ENCODE assay signal across 8 cellular contexts in the genomic region with DNA sequence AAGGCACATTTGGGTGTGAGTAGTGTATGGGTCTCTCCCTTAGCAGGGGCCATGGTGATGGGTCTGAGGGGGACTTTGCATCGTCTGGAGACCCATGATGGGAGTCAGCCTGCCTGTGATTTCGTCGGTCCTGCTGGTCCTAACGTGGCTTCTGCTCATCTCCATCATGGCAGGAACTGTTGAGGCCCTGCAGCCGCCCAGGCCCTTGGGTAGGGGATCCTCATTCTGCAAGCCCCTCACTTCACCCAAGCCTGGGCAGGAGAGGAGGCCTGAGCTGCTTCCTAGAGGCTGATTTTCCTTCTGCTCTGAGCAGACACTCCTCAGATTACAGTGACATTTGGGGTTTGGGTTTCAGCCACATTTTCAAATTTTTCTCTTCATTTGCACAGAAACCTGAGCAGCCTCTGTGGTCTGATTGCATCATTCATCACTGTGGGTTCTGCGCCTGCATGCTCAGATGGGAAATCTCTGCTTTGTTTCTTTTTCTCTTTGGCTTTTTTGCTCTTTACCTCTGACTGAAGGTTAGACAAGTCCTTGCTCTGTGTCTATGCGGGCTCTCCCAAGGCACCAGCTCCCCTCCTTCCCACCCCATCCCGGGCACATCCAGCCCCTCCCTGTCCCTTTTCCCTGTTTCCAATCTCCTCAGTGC.
DNase-seq lines count a peak whose midpoint lies in the region; ATAC-seq and TF ChIP-seq lines count a peak whose summit lies in the region.

No MANE protein-coding gene starts in this region.

- no peak for TF ChIP-seq CTCF in lung (IDR thresholded peaks at IDR 0.05; ENCODE audit: control extremely low read depth, extremely low read depth)

- no peak overlapping the region for H3K27ac Mint-ChIP-seq in CD4-positive, alpha-beta memory T cell

- WGBS in lung, 2 donors: 68 to 72% methylated on average over 8 of the region's 8 CpGs

- no peaks in the 10 kb centered on the region for H3K27me3 ChIP-seq in SJCRH30
- no peaks in the 10 kb centered on the region for H3K27me3 ChIP-seq in lung (ENCODE audit: control insufficient read depth, insufficient read depth)
- H3K27me3 ChIP-seq in CD4-positive, alpha-beta memory T cell (ENCODE audit: insufficient read depth, low read length): no peaks in the 10 kb centered on the region

- peak; percentile 22 for DNase-seq in DMS 273 treated with DMSO at 0.1 percent for 48 hours (lab: John Stamatoyannopoulos, UW)
- DNase-seq in SJCRH30: peak; percentile 53 to 79
- no peak for DNase-seq in lung (ENCODE audit: low spot score)
- no peak for DNase-seq in CD4-positive, alpha-beta memory T cell
- DNase-seq in COLO829 (ENCODE audit: low spot score): no peak
- DNase-seq in stimulated activated naive CD4-positive, alpha-beta T cell treated with Interleukin-2 at 50 U/mL for 16 hours (lab: John Stamatoyannopoulos, UW): no peak

- POLR2A ChIA-PET in CD4-positive, alpha-beta memory T cell (lab: Charles Lee; ENCODE audit: partially characterized antibody): no interaction called here

- H3K9me3 ChIP-seq in SJCRH30 (replicated peaks) (no peaks in the 10 kb centered on the region), lung (ENCODE audit: control insufficient read depth in 2 of 2, insufficient read depth in 1 of 2, low read length in 1 of 2) (peaks cover 0 to 1% of the 10 kb centered on the region in 2 donors)
- no peaks in the 10 kb centered on the region for H3K9me3 ChIP-seq in CD4-positive, alpha-beta memory T cell (ENCODE audit: control insufficient read depth in 1 of 2, low read length in 2 of 2)

- no peaks in the 10 kb centered on the region for H3K36me3 Mint-ChIP-seq in CD4-positive, alpha-beta memory T cell

- H3K4me3 Mint-ChIP-seq in CD4-positive, alpha-beta memory T cell: no peak overlapping the region

- H3K4me1 ChIP-seq in SJCRH30: peaks cover 16% of the 10 kb centered on the region
- H3K4me1 ChIP-seq in lung (ENCODE audit: control insufficient read depth in 2 of 2, insufficient read depth in 2 of 2, low read length in 2 of 2): no peaks in the 10 kb centered on the region
- H3K4me1 ChIP-seq in CD4-positive, alpha-beta memory T cell (ENCODE audit: insufficient read depth, low read length): no peaks in the 10 kb centered on the region

- ATAC-seq in GM19328 (IDR thresholded peaks at IDR 0.05; ENCODE audit: unreplicated experiment) (peak; percentile 59), HG03196 (IDR thresholded peaks at IDR 0.05; ENCODE audit: unreplicated experiment) (peak; percentile 66), lung (ENCODE audit: insufficient read depth, low FRiP score) (peak; percentile 14)

- H3K27ac ChIP-seq in SJCRH30: peak overlapping the region; percentile 29; the same call in 1 of the 2 replicates
- no peak overlapping the region for H3K27ac ChIP-seq in lung (ENCODE audit: low read depth in 1 of 2, low read length in 1 of 2)
- H3K27ac ChIP-seq in CD4-positive, alpha-beta memory T cell (ENCODE audit: low read depth, low read length): no peak overlapping the region

- no peaks in the 10 kb centered on the region for H3K4me1 Mint-ChIP-seq in CD4-positive, alpha-beta memory T cell

- H3K9me3 Mint-ChIP-seq in CD4-positive, alpha-beta memory T cell: peaks cover 0 to 2% (median 0%) of the 10 kb centered on the region in 8 donors

- intact Hi-C loops in CD4-positive, alpha-beta memory T cell (cut with micrococcal nuclease): no loop called here

- CTCF ChIA-PET in CD4-positive, alpha-beta memory T cell (lab: Charles Lee; ENCODE audit: partially characterized antibody): no interaction called here

- peaks cover 2 to 3% of the 10 kb centered on the region in 2 donors for H3K27me3 Mint-ChIP-seq in CD4-positive, alpha-beta memory T cell

- H3K36me3 ChIP-seq in SJCRH30 (no peaks in the 10 kb centered on the region), lung (ENCODE audit: control insufficient read depth in 2 of 2, insufficient read depth in 2 of 2, low read length in 2 of 2) (no peaks in the 10 kb centered on the region)
- no peaks in the 10 kb centered on the region for H3K36me3 ChIP-seq in CD4-positive, alpha-beta memory T cell (ENCODE audit: insufficient read depth, low read length)

- H3K4me3 ChIP-seq in SJCRH30 (no peak overlapping the region), lung (no peak overlapping the region)
- H3K4me3 ChIP-seq in CD4-positive, alpha-beta memory T cell (ENCODE audit: low read length in 2 of 2): no peak overlapping the region

Comparison
In these comparisons a context has a peak if more than half of its experiments do, and no peak if none do; other contexts are left out.
1. DNase-seq: peak in DMS 273 treated with DMSO at 0.1 percent for 48 hours (single experiment) and SJCRH30 (2 of 2); none in lung (single experiment), CD4-positive, alpha-beta memory T cell (0 of 5), COLO829 (single experiment) and stimulated activated naive CD4-positive, alpha-beta T cell treated with Interleukin-2 at 50 U/mL for 16 hours (single experiment).
2. ATAC-seq: peak in every context shown above with its lines; median percentile 66 in HG03196; 59 in GM19328; 14 in lung.